ENCODE assay signal across 18 cellular contexts in genomic region chr6:12182676-12183075, GRCh38.
DNase-seq lines count a peak whose midpoint lies in the region; ATAC-seq lines count a peak whose summit lies in the region.
"Had no signal": no experiment of that assay in that cellular context is flagged by ENCODE, and none has a peak within 500 bp of the region (broad histone marks: within the 10 kb centered on the region; RNA-seq: fewer than 3 reads in every experiment).

No MANE protein-coding gene starts in this region.

- H3K36me3 Mint-ChIP-seq in activated T-helper 17 cell treated with anti-CD3 and anti-CD28 coated beads, Interleukin-2, amount 50 U/mL, for 72 hours (ENCODE audit: low read depth) = no peaks in the 10 kb centered on the region

- in situ Hi-C loops in Caki2 (cut with HindIII; ENCODE audit: low pct_unique_long_range_greater_than_20kb, low sequenced_read_pairs) = no loop called here

- H3K9me3 Mint-ChIP-seq in activated T-helper 17 cell treated with anti-CD3 and anti-CD28 coated beads, Interleukin-2, amount 50 U/mL, for 72 hours = no peaks in the 10 kb centered on the region
- H3K9me3 Mint-ChIP-seq: central memory CD8-positive, alpha-beta T cell; naive B cell had no signal

- peaks cover 4% of the 10 kb centered on the region for H3K4me1 Mint-ChIP-seq in activated T-helper 17 cell treated with anti-CD3 and anti-CD28 coated beads, Interleukin-2, amount 50 U/mL, for 72 hours
- H3K4me1 Mint-ChIP-seq: naive B cell had no signal

- ATAC-seq in activated T-helper 17 cell treated with anti-CD3 and anti-CD28 coated beads, Interleukin-2, amount 50 U/mL, for 72 hours (replicated peaks) = peak; percentile 59
- ATAC-seq in GM21528 (IDR thresholded peaks at IDR 0.05; ENCODE audit: low FRiP score, unreplicated experiment) = no peak
- no peak for ATAC-seq in HG02885 (IDR thresholded peaks at IDR 0.05; ENCODE audit: poor library complexity, unreplicated experiment)
- ATAC-seq in HG02970 (IDR thresholded peaks at IDR 0.05; ENCODE audit: low FRiP score, unreplicated experiment) = no peak
- ATAC-seq: gastrocnemius medialis had no signal

- H3K27me3 Mint-ChIP-seq in activated T-helper 17 cell treated with anti-CD3 and anti-CD28 coated beads, Interleukin-2, amount 50 U/mL, for 72 hours = peaks cover 6% of the 10 kb centered on the region
- H3K27me3 Mint-ChIP-seq: naive B cell had no signal

- no peak overlapping the region for H3K4me3 Mint-ChIP-seq in activated T-helper 17 cell treated with anti-CD3 and anti-CD28 coated beads, Interleukin-2, amount 50 U/mL, for 72 hours
- H3K4me3 Mint-ChIP-seq: central memory CD8-positive, alpha-beta T cell; naive B cell had no signal

- DNase-seq in Caki2 (ENCODE audit: low read depth) (peak; percentile 44), HK-2 (ENCODE audit: unreplicated experiment) (peak; percentile 38), iris pigment epithelial cell (ENCODE audit: low read depth) (peak; percentile 34), NCI-H2227 (lab: John Stamatoyannopoulos, UW; ENCODE audit: unreplicated experiment) (no peak)
- DNase-seq: activated CD8-positive, alpha-beta memory T cell treated with anti-CD3 and anti-CD28 coated beads, Interleukin-2, amount 50 U/mL, for 48 hours; gastrocnemius medialis; naive B cell; NCI-H1105; NCI-H2171; posterior cingulate gyrus; SHP77; tibial artery had no signal

- H3K27ac Mint-ChIP-seq in activated T-helper 17 cell treated with anti-CD3 and anti-CD28 coated beads, Interleukin-2, amount 50 U/mL, for 72 hours = no peak overlapping the region
- H3K27ac Mint-ChIP-seq: activated naive CD4-positive, alpha-beta T cell treated with anti-CD3 and anti-CD28 coated beads, Interleukin-2, amount 50 U/mL, for 72 hours had no signal
